ENCODE assay signal across 2 cellular contexts in genomic region chr11:6319879-6320410, GRCh38.
A peak's percentile ranks its signal among the peaks of the same experiment; 100 is the strongest.
TF ChIP-seq lines count a peak whose summit lies in the region.

No MANE protein-coding gene starts in this region.

TF ChIP-seq in GM12891, 5 proteins besides CTCF, POLR2A, EP300 and RAD21:
- no peak for TF ChIP-seq POLR2AphosphoS5 (IDR thresholded peaks at IDR 0.05; ENCODE audit: low read depth, low read length)
- TF ChIP-seq SPI1 (IDR thresholded peaks at IDR 0.05; ENCODE audit: low read depth, low read length): no peak
- TF ChIP-seq PAX5 (IDR thresholded peaks at IDR 0.05; ENCODE audit: insufficient read depth, low read length, severe bottlenecking): no peak
- no peak for TF ChIP-seq TAF1 (IDR thresholded peaks at IDR 0.05; ENCODE audit: low read depth, low read length)
- TF ChIP-seq POU2F2 (IDR thresholded peaks at IDR 0.05; ENCODE audit: low read depth, low read length): no peak

TF ChIP-seq in H1, 55 proteins besides CTCF, POLR2A, EP300 and RAD21 (continued from another document):
- TF ChIP-seq TAF1 (IDR thresholded peaks at IDR 0.05; ENCODE audit: low read depth, low read length) (no peak), ZNF274 (IDR thresholded peaks at IDR 0.05; ENCODE audit: borderline replicate concordance, extremely low read depth, low read length) (no peak), CEBPB (IDR thresholded peaks at IDR 0.05; ENCODE audit: low read depth, low read length) (no peak), KDM1A (IDR thresholded peaks at IDR 0.05; ENCODE audit: borderline replicate concordance, low read length) (no peak), RXRA (IDR thresholded peaks at IDR 0.05; ENCODE audit: insufficient read depth, low read depth, low read length) (no peak), CBX8 (IDR thresholded peaks at IDR 0.05; ENCODE audit: borderline replicate concordance, low read depth, low read length) (no peak), NRF1 (IDR thresholded peaks at IDR 0.05; ENCODE audit: low read depth, low read length) (no peak), RFX5 (IDR thresholded peaks at IDR 0.05; ENCODE audit: borderline replicate concordance, low read depth, low read length) (no peak), POU5F1 (IDR thresholded peaks at IDR 0.05; ENCODE audit: low read depth, low read length) (no peak), SIRT6 (IDR thresholded peaks at IDR 0.05; ENCODE audit: low read length) (no peak), USF2 (IDR thresholded peaks at IDR 0.05; ENCODE audit: low read length) (peak; percentile 4; the same call in 1 of the 2 replicates), ATF3 (IDR thresholded peaks at IDR 0.05; ENCODE audit: insufficient read depth, low read depth, low read length) (no peak), SRF (IDR thresholded peaks at IDR 0.05; ENCODE audit: low read depth, low read length) (no peak), SUZ12 (IDR thresholded peaks at IDR 0.05; ENCODE audit: low read length) (peak; percentile 30; the same call in 1 of the 2 replicates), SIX5 (IDR thresholded peaks at IDR 0.05; ENCODE audit: low read depth, low read length) (no peak), RNF2 (IDR thresholded peaks at IDR 0.05; ENCODE audit: borderline replicate concordance, low read depth, low read length, missing control alignments, poor library complexity, severe bottlenecking) (no peak), SAP30 (IDR thresholded peaks at IDR 0.05; ENCODE audit: insufficient read depth, insufficient replicate concordance, low read length) (no peak), KDM5A (IDR thresholded peaks at IDR 0.05; ENCODE audit: low read length) (no peak), CREB1 (IDR thresholded peaks at IDR 0.05) (no peak), FOSL1 (IDR thresholded peaks at IDR 0.05; ENCODE audit: insufficient read depth, low read depth, low read length) (no peak), NANOG (IDR thresholded peaks at IDR 0.05; ENCODE audit: insufficient read depth, low read depth, low read length, poor library complexity, severe bottlenecking) (no peak), BCL11A (IDR thresholded peaks at IDR 0.05; ENCODE audit: low read depth in 2 of 2, low read length in 2 of 2) (no peak), EZH2 (IDR thresholded peaks at IDR 0.05; ENCODE audit: low read depth, low read length, severe bottlenecking) (no peak), PHF8 (conservative IDR thresholded peaks at IDR 0.05; ENCODE audit: low read depth, low read length) (peak; percentile 58; the same call in 1 of the 2 replicates), TBP (IDR thresholded peaks at IDR 0.05; ENCODE audit: low read depth, low read length) (no peak), HDAC6 (IDR thresholded peaks at IDR 0.05; ENCODE audit: low read depth, low read length) (no peak), SP2 (IDR thresholded peaks at IDR 0.05; ENCODE audit: low read length) (no peak), RBBP5 (IDR thresholded peaks at IDR 0.05; ENCODE audit: borderline replicate concordance, low read depth, low read length) (no peak; the same call in 1 of the 2 replicates), CHD7 (IDR thresholded peaks at IDR 0.05; ENCODE audit: insufficient replicate concordance, low read length) (no peak), JUND (IDR thresholded peaks at IDR 0.05; ENCODE audit: low read length) (no peak), TCF12 (IDR thresholded peaks at IDR 0.05; ENCODE audit: low read depth, low read length) (0 out of 2 replicates have a peak, but pooled peaks have one; percentile 68), CHD1 (IDR thresholded peaks at IDR 0.05; ENCODE audit: low read depth, low read length) (no peak), CTBP2 (IDR thresholded peaks at IDR 0.05; ENCODE audit: borderline replicate concordance, insufficient read depth, insufficient read length, low read length) (no peak), TEAD4 (IDR thresholded peaks at IDR 0.05; ENCODE audit: low read depth, low read length) (peak; percentile 70), ASH2L (IDR thresholded peaks at IDR 0.05; ENCODE audit: low read length) (no peak), GABPA (IDR thresholded peaks at IDR 0.05; ENCODE audit: borderline replicate concordance, insufficient read depth, low read length) (no peak), CBX5 (IDR thresholded peaks at IDR 0.05; ENCODE audit: low read depth, low read length) (no peak), POLR2AphosphoS5 (IDR thresholded peaks at IDR 0.05; ENCODE audit: low read depth, low read length) (no peak; the same call in 1 of the 2 replicates), SIN3A (conservative IDR thresholded peaks at IDR 0.05 in 1 of 2, IDR thresholded peaks at IDR 0.05 in 1 of 2; ENCODE audit: low read depth in 1 of 2, low read length in 2 of 2) (no peak; a peak in 1 of 4 replicates), MAX (IDR thresholded peaks at IDR 0.05) (peak; percentile 77), SP4 (IDR thresholded peaks at IDR 0.05; ENCODE audit: low read length) (no peak), MAFK (IDR thresholded peaks at IDR 0.05; ENCODE audit: low read depth, low read length) (no peak), KDM4A (IDR thresholded peaks at IDR 0.05; ENCODE audit: low read depth, low read length, severe bottlenecking) (peak; percentile 66), SP1 (IDR thresholded peaks at IDR 0.05; ENCODE audit: low read depth, low read length) (no peak), BACH1 (IDR thresholded peaks at IDR 0.05; ENCODE audit: low read length) (no peak), YY1 (IDR thresholded peaks at IDR 0.05; ENCODE audit: low read depth, low read length) (0 out of 2 replicates have a peak, but pooled peaks have one; percentile 6), GTF2F1 (IDR thresholded peaks at IDR 0.05; ENCODE audit: borderline replicate concordance, low read depth, low read length) (no peak), EGR1 (IDR thresholded peaks at IDR 0.05; ENCODE audit: borderline replicate concordance, low read depth, low read length) (no peak), HDAC2 (IDR thresholded peaks at IDR 0.05; ENCODE audit: borderline replicate concordance in 1 of 2, low read depth in 2 of 2, low read length in 2 of 2) (no peak; a peak in 1 of 4 replicates), BRCA1 (IDR thresholded peaks at IDR 0.05; ENCODE audit: low read depth, low read length) (no peak), CHD2 (IDR thresholded peaks at IDR 0.05; ENCODE audit: low read length) (no peak), TAF7 (optimal IDR thresholded peaks at IDR 0.05; ENCODE audit: borderline replicate concordance, low read depth, low read length) (no peak)
- TF ChIP-seq, protein P1, sequence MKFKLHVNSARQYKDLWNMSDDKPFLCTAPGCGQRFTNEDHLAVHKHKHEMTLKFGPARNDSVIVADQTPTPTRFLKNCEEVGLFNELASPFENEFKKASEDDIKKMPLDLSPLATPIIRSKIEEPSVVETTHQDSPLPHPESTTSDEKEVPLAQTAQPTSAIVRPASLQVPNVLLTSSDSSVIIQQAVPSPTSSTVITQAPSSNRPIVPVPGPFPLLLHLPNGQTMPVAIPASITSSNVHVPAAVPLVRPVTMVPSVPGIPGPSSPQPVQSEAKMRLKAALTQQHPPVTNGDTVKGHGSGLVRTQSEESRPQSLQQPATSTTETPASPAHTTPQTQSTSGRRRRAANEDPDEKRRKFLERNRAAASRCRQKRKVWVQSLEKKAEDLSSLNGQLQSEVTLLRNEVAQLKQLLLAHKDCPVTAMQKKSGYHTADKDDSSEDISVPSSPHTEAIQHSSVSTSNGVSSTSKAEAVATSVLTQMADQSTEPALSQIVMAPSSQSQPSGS (IDR thresholded peaks at IDR 0.05; ENCODE audit: low read length): no peak
- TF ChIP-seq, protein P2, sequence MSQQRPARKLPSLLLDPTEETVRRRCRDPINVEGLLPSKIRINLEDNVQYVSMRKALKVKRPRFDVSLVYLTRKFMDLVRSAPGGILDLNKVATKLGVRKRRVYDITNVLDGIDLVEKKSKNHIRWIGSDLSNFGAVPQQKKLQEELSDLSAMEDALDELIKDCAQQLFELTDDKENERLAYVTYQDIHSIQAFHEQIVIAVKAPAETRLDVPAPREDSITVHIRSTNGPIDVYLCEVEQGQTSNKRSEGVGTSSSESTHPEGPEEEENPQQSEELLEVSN (IDR thresholded peaks at IDR 0.05): peak; percentile 88
